In the genomic region with DNA sequence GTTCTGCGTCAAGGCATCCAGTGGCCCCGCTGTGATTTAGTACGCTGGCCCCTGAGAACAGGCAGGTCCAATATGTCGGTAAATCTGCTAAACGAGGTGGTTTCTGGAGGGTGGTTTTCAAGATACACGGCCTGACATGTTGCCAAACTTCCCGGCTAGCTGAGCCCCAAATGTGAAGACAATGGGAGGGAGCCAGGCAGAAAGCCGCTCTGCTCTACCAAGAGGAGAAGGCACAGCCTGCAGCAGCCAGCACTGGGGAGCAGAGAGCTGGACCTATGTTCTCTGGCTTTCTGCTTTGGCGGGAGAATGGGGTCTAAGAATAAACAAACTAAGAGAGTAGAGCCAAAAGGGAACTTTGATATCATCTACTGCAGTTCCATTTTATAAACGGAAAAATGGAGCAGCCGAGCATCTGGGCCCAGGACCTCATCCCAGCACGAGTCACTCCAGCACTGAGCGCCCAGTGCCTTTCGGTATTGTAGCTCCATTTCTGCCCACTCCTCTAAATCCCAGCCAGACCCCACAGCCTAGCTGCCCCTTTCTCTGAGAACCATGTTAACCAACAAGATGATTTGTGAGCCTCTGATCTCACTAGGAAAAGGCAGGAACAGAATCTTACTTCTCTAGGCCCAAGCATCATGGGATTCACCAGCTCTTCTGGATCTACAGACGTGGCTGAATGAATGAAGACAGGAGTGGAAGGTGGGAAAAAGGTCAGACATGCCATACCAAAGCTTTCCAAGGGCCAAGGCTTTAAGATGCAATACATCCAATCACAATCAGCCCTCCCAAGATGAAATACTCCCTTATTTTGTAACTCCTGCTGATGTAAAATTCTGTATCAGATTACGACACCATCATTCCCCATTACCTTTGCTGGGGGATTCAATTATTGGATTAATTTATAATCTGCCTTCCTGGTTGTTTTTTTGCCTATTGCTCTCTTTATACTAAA, we compare ENCODE assay signal across 11 cellular contexts.
A peak's percentile ranks its signal among the peaks of the same experiment; 100 is the strongest.
DNase-seq lines count a peak whose midpoint lies in the region; ATAC-seq, FAIRE-seq and TF ChIP-seq lines count a peak whose summit lies in the region.
"Had no signal": no experiment of that assay in that cellular context is flagged by ENCODE, and none has a peak within 500 bp of the region (broad histone marks: within the 10 kb centered on the region; RNA-seq: fewer than 3 reads in every experiment).

No MANE protein-coding gene starts in this region.

- POLR2A ChIA-PET in CD8-positive, alpha-beta T cell (lab: Charles Lee): no interaction called here

- H3K9me3 ChIP-seq in CD8-positive, alpha-beta T cell (ENCODE audit: low read length): no peaks in the 10 kb centered on the region
- no peaks in the 10 kb centered on the region for H3K9me3 ChIP-seq in astrocyte (ENCODE audit: insufficient read depth, low read depth, low read length)

- peaks cover 78% of the 10 kb centered on the region for H3K4me1 Mint-ChIP-seq in CD8-positive, alpha-beta T cell (ENCODE audit: low read depth)
- peaks cover 29% of the 10 kb centered on the region for H3K4me1 Mint-ChIP-seq in astrocyte (ENCODE audit: low read depth, unreplicated experiment)
- peaks cover 62% of the 10 kb centered on the region for H3K4me1 Mint-ChIP-seq in progenitor cell of endocrine pancreas (ENCODE audit: low read depth)

- no peak overlapping the region for H3K27ac ChIP-seq in CD8-positive, alpha-beta T cell (ENCODE audit: low read depth, low read length)
- no peak overlapping the region for H3K27ac ChIP-seq in astrocyte (ENCODE audit: low read depth, low read length)

- H3K36me3 Mint-ChIP-seq in CD8-positive, alpha-beta T cell: peaks cover 9% of the 10 kb centered on the region
- H3K36me3 Mint-ChIP-seq in astrocyte (ENCODE audit: low read depth, unreplicated experiment) (peaks cover 14% of the 10 kb centered on the region), progenitor cell of endocrine pancreas (ENCODE audit: insufficient read depth) (peaks cover under 1% of the 10 kb centered on the region)

- H3K4me1 ChIP-seq in CD8-positive, alpha-beta T cell (ENCODE audit: insufficient read depth, low read length): peaks cover 31% of the 10 kb centered on the region
- H3K4me1 ChIP-seq in astrocyte (ENCODE audit: insufficient read depth, low read length): peaks cover 14% of the 10 kb centered on the region

- H3K4me3 ChIP-seq in CD8-positive, alpha-beta T cell (ENCODE audit: low read depth, low read length): no peak overlapping the region
- H3K4me3 ChIP-seq in astrocyte (ENCODE audit: insufficient read depth, low read depth, low read length): no peak overlapping the region

- H3K36me3 ChIP-seq in CD8-positive, alpha-beta T cell (ENCODE audit: insufficient read depth, low read length): no peaks in the 10 kb centered on the region
- H3K36me3 ChIP-seq in astrocyte (ENCODE audit: insufficient read depth, low read length): peaks cover 3% of the 10 kb centered on the region

- H3K4me2 ChIP-seq in astrocyte (ENCODE audit: low read length): no peak overlapping the region

- no peaks in the 10 kb centered on the region for H3K27me3 Mint-ChIP-seq in CD8-positive, alpha-beta T cell (ENCODE audit: low read depth)
- H3K27me3 Mint-ChIP-seq in astrocyte (ENCODE audit: low read depth, unreplicated experiment) (no peaks in the 10 kb centered on the region), progenitor cell of endocrine pancreas (no peaks in the 10 kb centered on the region)
- H3K27me3 Mint-ChIP-seq: activated T-cell treated with anti-CD3 and anti-CD28 coated beads, Interleukin-2, amount 50 U/mL, for 24 hours had no signal

- CTCF ChIA-PET in CD8-positive, alpha-beta T cell (lab: Charles Lee): interaction anchor here (0.7 to 2.0 kb wide), 3 partner anchors 10 to 165 kb away, joined by 3 to 4 read pairs (median 3); no protein-coding TSS in a partner anchor

- intact Hi-C loops in CD8-positive, alpha-beta T cell (cut with DNase I, micrococcal nuclease): no loop called here
- intact Hi-C loops in left ventricle myocardium superior (cut with micrococcal nuclease): no loop called here

- H3K79me2 ChIP-seq in astrocyte (ENCODE audit: insufficient read depth, low read length): peaks cover 36% of the 10 kb centered on the region

- no peak for ATAC-seq in CD8-positive, alpha-beta T cell
- ATAC-seq in left ventricle myocardium superior (peak; percentile 62), GM21825 (IDR thresholded peaks at IDR 0.05; ENCODE audit: unreplicated experiment) (no peak)

- FAIRE-seq in astrocyte (lab: Jason Lieb, UNC): no peak

- H3K9ac ChIP-seq in astrocyte (ENCODE audit: low read length): no peak overlapping the region

- H3K27me3 ChIP-seq in CD8-positive, alpha-beta T cell (ENCODE audit: insufficient read depth, low read length): no peaks in the 10 kb centered on the region
- H3K27me3 ChIP-seq in astrocyte (ENCODE audit: insufficient read depth, low read length): no peaks in the 10 kb centered on the region

- peak overlapping the region; percentile 67 for H3K27ac Mint-ChIP-seq in CD8-positive, alpha-beta T cell
- H3K27ac Mint-ChIP-seq in astrocyte (ENCODE audit: unreplicated experiment) (peak overlapping the region; percentile 26), progenitor cell of endocrine pancreas (peak overlapping the region; percentile 3)

- no peak overlapping the region for H2AFZ ChIP-seq in astrocyte (ENCODE audit: low read depth, low read length)

- H3K9me3 Mint-ChIP-seq in CD8-positive, alpha-beta T cell: no peaks in the 10 kb centered on the region
- H3K9me3 Mint-ChIP-seq in astrocyte (ENCODE audit: unreplicated experiment) (no peaks in the 10 kb centered on the region), progenitor cell of endocrine pancreas (ENCODE audit: low read depth) (no peaks in the 10 kb centered on the region)
- H3K9me3 Mint-ChIP-seq: activated T-cell treated with anti-CD3 and anti-CD28 coated beads, Interleukin-2, amount 50 U/mL, for 24 hours had no signal

- DNase-seq in CD8-positive, alpha-beta T cell: no peak
- DNase-seq in astrocyte (ENCODE audit: low read depth) (no peak), left ventricle myocardium superior (no peak), progenitor cell of endocrine pancreas (ENCODE audit: low spot score, unreplicated experiment) (no peak), NCI-H2029 treated with DMSO at 0.1 percent for 48 hours (lab: John Stamatoyannopoulos, UW) (no peak), kidney tubule cell (ENCODE audit: low spot score) (no peak)
- no peak for DNase-seq in activated naive CD4-positive, alpha-beta T cell (lab: John Stamatoyannopoulos, UW)
- DNase-seq: activated T-cell treated with anti-CD3 and anti-CD28 coated beads, Interleukin-2, amount 50 U/mL, for 24 hours; AML-193; T-helper 9 cell had no signal

- no peak overlapping the region for H3K4me3 Mint-ChIP-seq in CD8-positive, alpha-beta T cell
- no peak overlapping the region for H3K4me3 Mint-ChIP-seq in astrocyte (ENCODE audit: unreplicated experiment)
- no peak overlapping the region for H3K4me3 Mint-ChIP-seq in progenitor cell of endocrine pancreas (ENCODE audit: low read depth)
- H3K4me3 Mint-ChIP-seq: activated T-cell treated with anti-CD3 and anti-CD28 coated beads, Interleukin-2, amount 50 U/mL, for 24 hours had no signal

- peaks cover 99% of the 10 kb centered on the region for H4K20me1 ChIP-seq in astrocyte (ENCODE audit: insufficient read depth, low read length)

- no peak for TF ChIP-seq CTCF in CD8-positive, alpha-beta T cell (IDR thresholded peaks at IDR 0.05)
- TF ChIP-seq CTCF in astrocyte (IDR thresholded peaks at IDR 0.05; ENCODE audit: insufficient read depth, low read depth, low read length) (no peak), progenitor cell of endocrine pancreas (IDR thresholded peaks at IDR 0.05; ENCODE audit: unreplicated experiment) (no peak)

Comparison
In these comparisons a context has a peak if more than half of its experiments do, and no peak if none do; other contexts are left out.
1. H3K27ac Mint-ChIP-seq: peak in every context shown above with its lines; median percentile 67 in CD8-positive, alpha-beta T cell; 26 in astrocyte; 3 in progenitor cell of endocrine pancreas.